In the genomic region with DNA sequence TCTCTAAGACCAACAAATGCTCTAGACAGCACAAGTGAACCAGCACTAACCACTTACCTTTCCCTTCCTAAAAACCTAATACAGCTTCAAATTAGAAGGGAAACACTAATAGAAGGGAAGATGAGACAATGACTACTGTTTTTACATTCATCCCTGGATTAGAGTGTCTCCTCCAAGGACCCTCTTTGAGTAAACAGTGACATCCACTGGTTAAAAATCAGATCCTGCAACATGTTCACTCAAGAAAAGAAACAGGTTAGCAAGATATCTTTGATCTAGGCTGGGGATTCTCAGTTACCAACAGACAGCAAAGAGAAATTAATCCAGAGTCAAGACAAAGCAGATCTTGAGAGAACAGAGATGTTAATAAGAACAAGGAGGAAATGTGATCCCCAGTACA, we compare ENCODE assay signal across 22 cellular contexts.
DNase-seq lines count a peak whose midpoint lies in the region; ATAC-seq and TF ChIP-seq lines count a peak whose summit lies in the region.
"Had no signal": no experiment of that assay in that cellular context is flagged by ENCODE, and none has a peak within 500 bp of the region (broad histone marks: within the 10 kb centered on the region; RNA-seq: fewer than 3 reads in every experiment).

No MANE protein-coding gene starts in this region.

- TF ChIP-seq RAD21 in HCT116 (IDR thresholded peaks at IDR 0.05; ENCODE audit: low read depth), result peak; percentile 22; the same call in 1 of the 2 replicates

- DNase-seq in DMS53 (lab: John Stamatoyannopoulos, UW) (peak; percentile 23), DMS53 treated with DMSO at 0.1 percent for 48 hours (lab: John Stamatoyannopoulos, UW; ENCODE audit: unreplicated experiment) (no peak), HCT116 (ENCODE audit: low read depth, low spot score) (no peak), Panc1 (ENCODE audit: low read depth, low spot score) (no peak), left kidney (ENCODE audit: low read depth, low spot score) (peak; percentile 36), brain microvascular endothelial cell (no peak), hepatic stellate cell (ENCODE audit: low spot score) (no peak)
- no peak for DNase-seq in CD8-positive, alpha-beta memory T cell
- DNase-seq: activated CD4-positive, alpha-beta memory T cell treated with anti-CD3 and anti-CD28 coated beads for 36 hours; activated T-cell treated with anti-CD3 and anti-CD28 coated beads, Interleukin-2, amount 50 U/mL, for 72 hours; effector CD4-positive, alpha-beta T cell; head of caudate nucleus; islet precursor cell; mesenchymal stem cell; NCI-H2029; NK-92 treated with Interleukin-12 subunit alpha and Interleukin-12 subunit beta, amount 100 ng/mL, for 24 hours; stimulated activated naive CD4-positive, alpha-beta T cell; upper lobe of left lung had no signal

- no peak for TF ChIP-seq POLR2A in HCT116 (IDR thresholded peaks at IDR 0.05; ENCODE audit: borderline replicate concordance, extremely low read depth, insufficient read depth, insufficient read length)

- no peak overlapping the region for H3K9ac ChIP-seq in HCT116 (ENCODE audit: low read length)
- H3K9ac ChIP-seq: BLaER1 had no signal

- no peak overlapping the region for H3K4me2 ChIP-seq in HCT116 (ENCODE audit: low read length)
- H3K4me2 ChIP-seq: BLaER1 had no signal

- 0 out of 2 replicates have a peak, but pooled peaks have one; percentile 22 for ATAC-seq in HCT116
- ATAC-seq in Panc1, result no peak
- ATAC-seq: activated T-cell treated with anti-CD3 and anti-CD28 coated beads, Interleukin-2, amount 50 U/mL, for 72 hours had no signal

- CTCF ChIA-PET in HCT116 (lab: Charles Lee), result no interaction called here
- CTCF ChIA-PET in Panc1 (lab: Charles Lee), result no interaction called here
- CTCF ChIA-PET in CD8-positive, alpha-beta memory T cell (lab: Charles Lee), result no interaction called here

- TF ChIP-seq CTCF in HCT116 (IDR thresholded peaks at IDR 0.05 in 2 of 3, conservative IDR thresholded peaks at IDR 0.05 in 1 of 3; ENCODE audit: borderline replicate concordance in 1 of 3, insufficient read depth in 1 of 3, low read depth in 2 of 3, low read length in 2 of 3), result no peak; a peak in 1 of 6 replicates
- peak; percentile 13; the same call in 1 of the 2 replicates for TF ChIP-seq CTCF in Panc1 (IDR thresholded peaks at IDR 0.05)
- no peak for TF ChIP-seq CTCF in brain microvascular endothelial cell (IDR thresholded peaks at IDR 0.05; ENCODE audit: low read depth, low read length, missing control alignments)

- H2AFZ ChIP-seq in HCT116 (ENCODE audit: low read depth, low read length, poor library complexity, severe bottlenecking), result no peak overlapping the region

- POLR2A ChIA-PET in HCT116 (lab: Charles Lee) (no interaction called here), Panc1 (lab: Charles Lee) (no interaction called here)
- POLR2A ChIA-PET in CD8-positive, alpha-beta memory T cell (lab: Charles Lee), result no interaction called here

- intact Hi-C loops in HCT116 (cut with micrococcal nuclease), result no loop called here
- intact Hi-C loops in Panc1 (cut with micrococcal nuclease; ENCODE audit: unreplicated experiment), result no loop called here

- H3K4me3 Mint-ChIP-seq in CD8-positive, alpha-beta memory T cell, result no peak overlapping the region
- H3K4me3 Mint-ChIP-seq: activated CD4-positive, alpha-beta memory T cell treated with anti-CD3 and anti-CD28 coated beads for 36 hours; activated T-cell treated with anti-CD3 and anti-CD28 coated beads, Interleukin-2, amount 50 U/mL, for 72 hours had no signal

- no peaks in the 10 kb centered on the region for H3K9me2 ChIP-seq in HCT116 (ENCODE audit: insufficient read depth)

- no peak overlapping the region for H3K27ac Mint-ChIP-seq in CD8-positive, alpha-beta memory T cell
- H3K27ac Mint-ChIP-seq: activated CD4-positive, alpha-beta memory T cell treated with anti-CD3 and anti-CD28 coated beads for 36 hours; activated T-cell treated with anti-CD3 and anti-CD28 coated beads, Interleukin-2, amount 50 U/mL, for 72 hours had no signal

- H3K27me3 ChIP-seq in HCT116 (ENCODE audit: insufficient read depth, low read length) (peaks cover 36% of the 10 kb centered on the region), Panc1 (ENCODE audit: control insufficient read depth, insufficient read depth, low read length) (peaks cover 4% of the 10 kb centered on the region; the same call in 1 of the 2 replicates), brain microvascular endothelial cell (replicated peaks) (no peaks in the 10 kb centered on the region)
- no peaks in the 10 kb centered on the region for H3K27me3 ChIP-seq in CD8-positive, alpha-beta memory T cell (ENCODE audit: insufficient read depth, low read length, poor library complexity, severe bottlenecking)
- H3K27me3 ChIP-seq: BLaER1, upper lobe of left lung had no signal

- H3K79me2 ChIP-seq in HCT116 (ENCODE audit: insufficient read depth, low read length), result no peaks in the 10 kb centered on the region

- H3K27ac ChIP-seq in HCT116 (ENCODE audit: low read depth, low read length) (no peak overlapping the region), Panc1 (ENCODE audit: low read length) (no peak overlapping the region), brain microvascular endothelial cell (no peak overlapping the region)
- H3K27ac ChIP-seq in CD8-positive, alpha-beta memory T cell (ENCODE audit: low read depth, low read length), result no peak overlapping the region
- H3K27ac ChIP-seq: 22Rv1, BLaER1, HL-60, RWPE1, upper lobe of left lung had no signal

- no peak overlapping the region for H3K4me3 ChIP-seq in HCT116 (replicated peaks in 1 of 2; ENCODE audit: low read depth in 1 of 2, low read length in 2 of 2)
- H3K4me3 ChIP-seq in Panc1 (ENCODE audit: low read depth in 2 of 2, low read length in 2 of 2), result no peak overlapping the region
- no peak overlapping the region for H3K4me3 ChIP-seq in brain microvascular endothelial cell (ENCODE audit: low read depth, low read length)
- no peak overlapping the region for H3K4me3 ChIP-seq in CD8-positive, alpha-beta memory T cell (ENCODE audit: low read length)
- H3K4me3 ChIP-seq: BLaER1, upper lobe of left lung had no signal

- H3K36me3 Mint-ChIP-seq in CD8-positive, alpha-beta memory T cell, result no peaks in the 10 kb centered on the region
- H3K36me3 Mint-ChIP-seq: activated CD4-positive, alpha-beta memory T cell treated with anti-CD3 and anti-CD28 coated beads for 36 hours had no signal

- peaks cover 3 to 14% (median 8%) of the 10 kb centered on the region in 3 donors for H3K4me1 Mint-ChIP-seq in CD8-positive, alpha-beta memory T cell

- H4K20me1 ChIP-seq in HCT116 (ENCODE audit: insufficient read depth), result no peaks in the 10 kb centered on the region
- H4K20me1 ChIP-seq: BLaER1 had no signal

- BruUV-seq in HCT116 (replicated peaks; lab: Mats Ljungman, UMichigan) (no TSS peak), Panc1 (replicated peaks; lab: Mats Ljungman, UMichigan) (no TSS peak)

- no peaks in the 10 kb centered on the region for H3K9me3 Mint-ChIP-seq in CD8-positive, alpha-beta memory T cell
- H3K9me3 Mint-ChIP-seq: activated CD4-positive, alpha-beta memory T cell treated with anti-CD3 and anti-CD28 coated beads for 36 hours; activated T-cell treated with anti-CD3 and anti-CD28 coated beads, Interleukin-2, amount 50 U/mL, for 72 hours had no signal

- H3K27me3 Mint-ChIP-seq in CD8-positive, alpha-beta memory T cell, result peaks cover 1 to 3% of the 10 kb centered on the region in 2 donors
- H3K27me3 Mint-ChIP-seq: activated CD4-positive, alpha-beta memory T cell treated with anti-CD3 and anti-CD28 coated beads for 36 hours had no signal

- RAD21 ChIA-PET in HCT116 (lab: Charles Lee; ENCODE audit: low non-redundant PET in 1 of 2, low total read pairs in 2 of 2, uncharacterized antibody in 2 of 2, unreplicated experiment in 2 of 2), result no interaction called here

- H3K36me3 ChIP-seq in HCT116 (ENCODE audit: control insufficient read depth in 1 of 2, insufficient read depth in 2 of 2, low read length in 2 of 2), result no peaks in the 10 kb centered on the region
- no peaks in the 10 kb centered on the region for H3K36me3 ChIP-seq in Panc1 (ENCODE audit: control insufficient read depth, insufficient read depth, low read length)
- H3K36me3 ChIP-seq in brain microvascular endothelial cell (replicated peaks), result no peaks in the 10 kb centered on the region
- H3K36me3 ChIP-seq in CD8-positive, alpha-beta memory T cell (ENCODE audit: insufficient read depth, low read length), result no peaks in the 10 kb centered on the region
- H3K36me3 ChIP-seq: BLaER1, upper lobe of left lung had no signal

- in situ Hi-C loops in Panc1 (cut with HindIII; ENCODE audit: low pct_unique_long_range_greater_than_20kb, low sequenced_read_pairs), result no loop called here
- in situ Hi-C loops in brain microvascular endothelial cell (cut with HindIII; ENCODE audit: low pct_ligation_motif_present, low sequenced_read_pairs), result no loop called here

- H3K4me1 ChIP-seq in HCT116 (ENCODE audit: control insufficient read depth in 1 of 2, insufficient read depth in 2 of 2, low read length in 2 of 2) (no peaks in the 10 kb centered on the region), Panc1 (ENCODE audit: control insufficient read depth, insufficient read depth, low read length) (no peaks in the 10 kb centered on the region)
- no peaks in the 10 kb centered on the region for H3K4me1 ChIP-seq in CD8-positive, alpha-beta memory T cell (ENCODE audit: insufficient read depth, low read length)
- H3K4me1 ChIP-seq: BLaER1, upper lobe of left lung had no signal

- H3K9me3 ChIP-seq in HCT116 (ENCODE audit: control insufficient read depth in 1 of 2, insufficient read depth in 1 of 2, low read depth in 1 of 2, low read length in 2 of 2) (no peaks in the 10 kb centered on the region), Panc1 (ENCODE audit: control insufficient read depth, insufficient read depth, low read depth, low read length) (no peaks in the 10 kb centered on the region)
- H3K9me3 ChIP-seq in CD8-positive, alpha-beta memory T cell (ENCODE audit: low read length), result no peaks in the 10 kb centered on the region
- H3K9me3 ChIP-seq: BLaER1, upper lobe of left lung had no signal

Comparison
In these comparisons a context has a peak if more than half of its experiments do, and no peak if none do; other contexts are left out.
1. DNase-seq: peak in DMS53 (single experiment) and left kidney (single experiment); none in DMS53 treated with DMSO at 0.1 percent for 48 hours (single experiment), HCT116 (single experiment), Panc1 (single experiment), brain microvascular endothelial cell (single experiment), CD8-positive, alpha-beta memory T cell (0 of 5) and hepatic stellate cell (single experiment).